ENCODE assay signal across 8 cellular contexts in genomic region chr6:113873043-113873667, GRCh38. TPM values are rescaled to one million over a fixed set of nuclear protein-coding genes. Genes with fewer than 3 reads are reported as not detected.
DNase-seq lines count a peak whose midpoint lies in the region; ATAC-seq, FAIRE-seq and TF ChIP-seq lines count a peak whose summit lies in the region.

No MANE protein-coding gene starts in this region.

- intact Hi-C loops in posterior vena cava (cut with DNase I): no loop called here

- ATAC-seq in GM21367 (IDR thresholded peaks at IDR 0.05; ENCODE audit: unreplicated experiment): peak; percentile 91
- ATAC-seq in HG03565 (IDR thresholded peaks at IDR 0.05; ENCODE audit: unreplicated experiment): peak; percentile 90

- peak overlapping the region; percentile 58 for H3K4me3 ChIP-seq in GM12865 (ENCODE audit: low read depth, low read length)
- peak overlapping the region; percentile 58 for H3K4me3 ChIP-seq in coronary artery

- TF ChIP-seq CTCF in GM12865 (IDR thresholded peaks at IDR 0.05; ENCODE audit: insufficient read depth, low read depth, low read length, missing control alignments) (no peak), coronary artery (IDR thresholded peaks at IDR 0.05) (no peak)

- DNase-seq in GM12865 (ENCODE audit: low read depth): peak; percentile 85
- DNase-seq in coronary artery (ENCODE audit: low spot score): no peak
- peak; percentile 80 for DNase-seq in posterior vena cava (ENCODE audit: low spot score)
- DNase-seq in iPS-NIHi11 (ENCODE audit: low spot score): no peak
- no peak for DNase-seq in NCI-H187 treated with DMSO at 0.1 percent for 48 hours (lab: John Stamatoyannopoulos, UW)
- DNase-seq in frontal cortex (ENCODE audit: low spot score in 2 of 2): no peak

- no peak for FAIRE-seq in frontal cortex (lab: Jason Lieb, UNC)

- H3K27ac ChIP-seq in coronary artery: peak overlapping the region in 1 of 2 donors; percentile 17

RNA-seq across cellular contexts. Expression of gene MARCKS, which starts 16.0 kb away (rescaled TPM):
- 10 to 100 TPM; 49.6 to 69.2 TPM for total RNA-seq in posterior vena cava
- 498 TPM for total RNA-seq in frontal cortex

Comparison
In these comparisons a context has a peak if more than half of its experiments do, and no peak if none do; other contexts are left out.
1. DNase-seq: peak in GM12865 (single experiment) and posterior vena cava (single experiment); none in coronary artery (single experiment), iPS-NIHi11 (single experiment), NCI-H187 treated with DMSO at 0.1 percent for 48 hours (single experiment) and frontal cortex (0 of 2).